Comparison of ENCODE assay signal across 25 cellular contexts in genomic region chr21:32474179-32475059, GRCh38.
A peak's percentile ranks its signal among the peaks of the same experiment; 100 is the strongest.
DNase-seq lines count a peak whose midpoint lies in the region; ATAC-seq, FAIRE-seq and TF ChIP-seq lines count a peak whose summit lies in the region.
"Had no signal": no experiment of that assay in that cellular context is flagged by ENCODE, and none has a peak within 500 bp of the region (broad histone marks: within the 10 kb centered on the region; RNA-seq: fewer than 3 reads in every experiment).

No MANE protein-coding gene starts in this region.

- BruUV-seq in Panc1 (replicated peaks; lab: Mats Ljungman, UMichigan) (no TSS peak), endothelial cell of umbilical vein (replicated peaks; lab: Mats Ljungman, UMichigan) (no TSS peak)

- H3K23ac ChIP-seq in trophoblast cell (ENCODE audit: low read length), result no peak overlapping the region

- peaks cover 9% of the 10 kb centered on the region for H3K4me1 Mint-ChIP-seq in activated CD8-positive, alpha-beta memory T cell treated with anti-CD3 and anti-CD28 coated beads, Interleukin-2, amount 10 ng/mL, durations not matched to agents 7 days and 5 days
- H3K4me1 Mint-ChIP-seq: memory B cell had no signal

- H3K27ac ChIP-seq in ACC112 (ENCODE audit: low read depth, low read length) (peak overlapping the region; percentile 65), Panc1 (ENCODE audit: low read length) (peak overlapping the region; percentile 23; the same call in 1 of the 2 replicates), endothelial cell of umbilical vein (ENCODE audit: insufficient read depth, low read depth, low read length) (peak overlapping the region; percentile 66), trophoblast cell (ENCODE audit: low read depth, low read length) (no peak overlapping the region)
- H3K27ac ChIP-seq: hepatocyte, HL-60 had no signal

- no peak overlapping the region for H3K4ac ChIP-seq in trophoblast cell (ENCODE audit: low read depth, low read length)

- H3K27ac Mint-ChIP-seq in activated CD8-positive, alpha-beta memory T cell treated with anti-CD3 and anti-CD28 coated beads, Interleukin-2, amount 10 ng/mL, durations not matched to agents 7 days and 5 days, result no peak overlapping the region
- H3K27ac Mint-ChIP-seq: activated CD8-positive, alpha-beta T cell treated with anti-CD3 and anti-CD28 coated beads, Interleukin-2, amount 10 ng/mL, durations not matched to agents 7 days and 5 days; activated T-helper 1 cell treated with anti-CD3 and anti-CD28 coated beads, Interleukin-12 subunit alpha, Interleukin-12 subunit beta, Interleukin-2, Interleukin-4 antibody, amounts not matched to agents 30 ng/mL and 10 ng/mL and 1 ng/mL, durations not matched to agents 14 hours and 24 hours and 36 hours; CD4-positive, alpha-beta T cell; memory B cell; T-helper 17 cell; type B pancreatic cell had no signal

- H3K27me3 Mint-ChIP-seq in activated CD8-positive, alpha-beta memory T cell treated with anti-CD3 and anti-CD28 coated beads, Interleukin-2, amount 10 ng/mL, durations not matched to agents 7 days and 5 days, result no peaks in the 10 kb centered on the region
- H3K27me3 Mint-ChIP-seq: CD4-positive, alpha-beta T cell; T-helper 17 cell; type B pancreatic cell had no signal

- H4K91ac ChIP-seq in trophoblast cell (ENCODE audit: low read depth, low read length), result no peak overlapping the region

- H3K9me3 ChIP-seq in Panc1 (ENCODE audit: control insufficient read depth, insufficient read depth, low read depth, low read length), result no peaks in the 10 kb centered on the region
- no peaks in the 10 kb centered on the region for H3K9me3 ChIP-seq in endothelial cell of umbilical vein (replicated peaks; ENCODE audit: control insufficient read depth, insufficient read depth, low read length)
- H3K9me3 ChIP-seq in trophoblast cell (ENCODE audit: insufficient read depth, low read depth, low read length), result no peaks in the 10 kb centered on the region

- no peak overlapping the region for H2AK5ac ChIP-seq in trophoblast cell (ENCODE audit: low read length)

- no peak overlapping the region for H2BK5ac ChIP-seq in trophoblast cell (ENCODE audit: low read depth, low read length, poor library complexity)

- no peaks in the 10 kb centered on the region for H3K79me2 ChIP-seq in ACC112 (ENCODE audit: control insufficient read depth, insufficient read depth, low read length, unreplicated experiment)
- no peaks in the 10 kb centered on the region for H3K79me2 ChIP-seq in endothelial cell of umbilical vein (ENCODE audit: control insufficient read depth, insufficient read depth, low read length)
- H3K79me2 ChIP-seq in trophoblast cell (ENCODE audit: control insufficient read depth, insufficient read depth, low read length, poor library complexity), result no peaks in the 10 kb centered on the region
- H3K79me2 ChIP-seq: hepatocyte had no signal

- no peak for DNase-seq in Panc1 (ENCODE audit: low read depth, low spot score)
- peak; percentile 44 for DNase-seq in endothelial cell of umbilical vein (ENCODE audit: low read depth, low spot score)
- no peak for DNase-seq in trophoblast cell
- DNase-seq in CD1c-positive myeloid dendritic cell (ENCODE audit: extremely low spot score), result no peak
- no peak for DNase-seq in activated CD8-positive, alpha-beta memory T cell treated with anti-CD3 and anti-CD28 coated beads, Interleukin-2, amount 10 ng/mL, durations not matched to agents 7 days and 5 days
- no peak for DNase-seq in NK-92 (lab: John Stamatoyannopoulos, UW; ENCODE audit: unreplicated experiment)
- no peak for DNase-seq in NCI-H2029 (lab: John Stamatoyannopoulos, UW)
- DNase-seq: ACHN; activated CD8-positive, alpha-beta T cell treated with anti-CD3 and anti-CD28 coated beads, Interleukin-2, amount 10 ng/mL, durations not matched to agents 7 days and 5 days; CD4-positive, alpha-beta T cell; central memory CD4-positive, alpha-beta T cell; DMS53; effector memory CD4-positive, alpha-beta T cell; natural killer cell; NCI-H2029 treated with DMSO at 0.1 percent for 48 hours; NCI-H510A; stimulated activated naive CD4-positive, alpha-beta T cell; T-helper 17 cell had no signal

- CTCF ChIA-PET in Panc1 (lab: Charles Lee), result no interaction called here
- CTCF ChIA-PET in endothelial cell of umbilical vein (lab: Charles Lee), result interaction anchor here (1.1 to 2.1 kb wide), 12 partner anchors 11 to 127 kb away, joined by 3 to 14 read pairs (median 5); no protein-coding TSS in a partner anchor
- CTCF ChIA-PET in activated CD8-positive, alpha-beta memory T cell treated with anti-CD3 and anti-CD28 coated beads, Interleukin-2, amount 10 ng/mL, durations not matched to agents 7 days and 5 days (lab: Charles Lee), result no interaction called here

- H3K14ac ChIP-seq in trophoblast cell (ENCODE audit: low read length), result no peak overlapping the region

- TF ChIP-seq POLR2A in endothelial cell of umbilical vein (IDR thresholded peaks at IDR 0.05; ENCODE audit: low read depth, low read length), result no peak

- POLR2A ChIA-PET in Panc1 (lab: Charles Lee) (no interaction called here), endothelial cell of umbilical vein (lab: Charles Lee) (no interaction called here)

- H4K20me1 ChIP-seq in endothelial cell of umbilical vein (replicated peaks; ENCODE audit: control insufficient read depth, extremely low read depth, insufficient read depth, low read length), result no peaks in the 10 kb centered on the region

- FAIRE-seq in endothelial cell of umbilical vein (lab: Jason Lieb, UNC), result no peak
- FAIRE-seq: keratinocyte had no signal

- H3K36me3 ChIP-seq in ACC112 (ENCODE audit: insufficient read depth, low read length) (no peaks in the 10 kb centered on the region), Panc1 (ENCODE audit: control insufficient read depth, insufficient read depth, low read length) (no peaks in the 10 kb centered on the region), endothelial cell of umbilical vein (ENCODE audit: control insufficient read depth in 2 of 2, extremely low read depth in 1 of 2, insufficient read depth in 2 of 2, low read length in 2 of 2) (peaks cover 3 to 4% of the 10 kb centered on the region in 2 experiments), trophoblast cell (ENCODE audit: control insufficient read depth in 1 of 2, insufficient read depth in 2 of 2, low read length in 2 of 2) (no peaks in the 10 kb centered on the region)

- H3K18ac ChIP-seq in trophoblast cell (ENCODE audit: low read length), result no peak overlapping the region

- H4K8ac ChIP-seq in trophoblast cell (ENCODE audit: low read depth, low read length), result no peak overlapping the region

- H3K9me1 ChIP-seq in endothelial cell of umbilical vein (replicated peaks; ENCODE audit: control insufficient read depth, extremely low read depth, insufficient read depth, low read length), result no peaks in the 10 kb centered on the region

- intact Hi-C loops in Panc1 (cut with micrococcal nuclease; ENCODE audit: unreplicated experiment) (no loop called here), endothelial cell of umbilical vein (cut with micrococcal nuclease) (loop anchor here (1.0 to 10.0 kb wide), 4 partner anchors 10 to 1570 kb away; no protein-coding TSS in a partner anchor)

- no peak overlapping the region for H2BK120ac ChIP-seq in trophoblast cell (ENCODE audit: insufficient read depth, low read length, poor library complexity)

- H4K12ac ChIP-seq in trophoblast cell (ENCODE audit: low read depth, low read length), result no peak overlapping the region

- H3K4me3 ChIP-seq in ACC112 (ENCODE audit: low read depth, low read length) (no peak overlapping the region), Panc1 (ENCODE audit: low read depth in 2 of 2, low read length in 2 of 2) (no peak overlapping the region), endothelial cell of umbilical vein (replicated peaks in 1 of 3; ENCODE audit: insufficient read depth in 1 of 3, low read depth in 1 of 3, low read length in 3 of 3) (no peak overlapping the region), trophoblast cell (ENCODE audit: low read depth, low read length) (peak overlapping the region; percentile 11)
- H3K4me3 ChIP-seq: hepatocyte had no signal

- no peak overlapping the region for H3K4me2 ChIP-seq in endothelial cell of umbilical vein (ENCODE audit: insufficient read depth, low read length)
- no peak overlapping the region for H3K4me2 ChIP-seq in trophoblast cell (ENCODE audit: low read length)

- in situ Hi-C loops in Panc1 (cut with HindIII; ENCODE audit: low pct_unique_long_range_greater_than_20kb, low sequenced_read_pairs), result no loop called here

- TF ChIP-seq CTCF in Panc1 (IDR thresholded peaks at IDR 0.05), result no peak
- no peak for TF ChIP-seq CTCF in endothelial cell of umbilical vein (IDR thresholded peaks at IDR 0.05; ENCODE audit: extremely low read depth in 1 of 2, insufficient read depth in 1 of 2, low read depth in 1 of 2, low read length in 2 of 2)

- no CpG with 5 or more reads among the region's 15 CpGs for WGBS in trophoblast cell (ENCODE audit: extremely low coverage, insufficient coverage, insufficient read length)

- ATAC-seq in Panc1, result no peak
- ATAC-seq in activated CD8-positive, alpha-beta memory T cell treated with anti-CD3 and anti-CD28 coated beads, Interleukin-2, amount 10 ng/mL, durations not matched to agents 7 days and 5 days, result no peak
- ATAC-seq: activated CD8-positive, alpha-beta T cell treated with anti-CD3 and anti-CD28 coated beads, Interleukin-2, amount 10 ng/mL, durations not matched to agents 7 days and 5 days; natural killer cell; T-helper 17 cell had no signal

- H3K4me3 Mint-ChIP-seq in activated CD8-positive, alpha-beta memory T cell treated with anti-CD3 and anti-CD28 coated beads, Interleukin-2, amount 10 ng/mL, durations not matched to agents 7 days and 5 days, result no peak overlapping the region
- H3K4me3 Mint-ChIP-seq: activated CD8-positive, alpha-beta T cell treated with anti-CD3 and anti-CD28 coated beads, Interleukin-2, amount 10 ng/mL, durations not matched to agents 7 days and 5 days; activated T-helper 1 cell treated with anti-CD3 and anti-CD28 coated beads, Interleukin-12 subunit alpha, Interleukin-12 subunit beta, Interleukin-2, Interleukin-4 antibody, amounts not matched to agents 30 ng/mL and 10 ng/mL and 1 ng/mL, durations not matched to agents 14 hours and 24 hours and 36 hours; CD4-positive, alpha-beta T cell; memory B cell; natural killer cell; T-helper 17 cell; type B pancreatic cell had no signal

- no peaks in the 10 kb centered on the region for H3K36me3 Mint-ChIP-seq in activated CD8-positive, alpha-beta memory T cell treated with anti-CD3 and anti-CD28 coated beads, Interleukin-2, amount 10 ng/mL, durations not matched to agents 7 days and 5 days
- H3K36me3 Mint-ChIP-seq: memory B cell, type B pancreatic cell had no signal

- H3K9me3 Mint-ChIP-seq in activated CD8-positive, alpha-beta memory T cell treated with anti-CD3 and anti-CD28 coated beads, Interleukin-2, amount 10 ng/mL, durations not matched to agents 7 days and 5 days (ENCODE audit: low read depth), result no peaks in the 10 kb centered on the region
- H3K9me3 Mint-ChIP-seq: activated T-helper 1 cell treated with anti-CD3 and anti-CD28 coated beads, Interleukin-12 subunit alpha, Interleukin-12 subunit beta, Interleukin-2, Interleukin-4 antibody, amounts not matched to agents 30 ng/mL and 10 ng/mL and 1 ng/mL, durations not matched to agents 14 hours and 24 hours and 36 hours; CD4-positive, alpha-beta T cell; natural killer cell; type B pancreatic cell had no signal

- no peaks in the 10 kb centered on the region for H3K79me1 ChIP-seq in trophoblast cell (ENCODE audit: low read length)

- dilution Hi-C loops in endothelial cell of umbilical vein (cut with MboI; ENCODE audit: extremely low pct_ligation_motif_present, low sequenced_read_pairs), result no loop called here

- no peak overlapping the region for H2BK12ac ChIP-seq in trophoblast cell (ENCODE audit: low read length)

- H3K9ac ChIP-seq in endothelial cell of umbilical vein (replicated peaks; ENCODE audit: extremely low read depth, insufficient read depth, low read length) (peak overlapping the region; percentile 51), trophoblast cell (ENCODE audit: low read length) (peak overlapping the region; percentile 15)

- H2AFZ ChIP-seq in ACC112 (ENCODE audit: low read length, unreplicated experiment) (no peak overlapping the region), endothelial cell of umbilical vein (ENCODE audit: low read depth, low read length) (no peak overlapping the region), trophoblast cell (ENCODE audit: insufficient read depth, low read length, poor library complexity) (no peak overlapping the region)
- H2AFZ ChIP-seq: hepatocyte had no signal

- H3K27me3 ChIP-seq in ACC112 (ENCODE audit: insufficient read depth, low read length) (no peaks in the 10 kb centered on the region), Panc1 (ENCODE audit: control insufficient read depth, insufficient read depth, low read length) (no peaks in the 10 kb centered on the region), endothelial cell of umbilical vein (ENCODE audit: control insufficient read depth in 2 of 2, insufficient read depth in 2 of 2, low read length in 2 of 2) (no peaks in the 10 kb centered on the region), trophoblast cell (ENCODE audit: insufficient read depth, low read length) (no peaks in the 10 kb centered on the region)
- H3K27me3 ChIP-seq: hepatocyte had no signal

- H3K4me1 ChIP-seq in ACC112 (ENCODE audit: control insufficient read depth, insufficient read depth, low read length, unreplicated experiment) (peaks cover 20% of the 10 kb centered on the region), Panc1 (ENCODE audit: control insufficient read depth, insufficient read depth, low read length) (peaks cover 22% of the 10 kb centered on the region), endothelial cell of umbilical vein (ENCODE audit: control insufficient read depth, extremely low read depth, insufficient read depth, low read length) (peaks cover 41% of the 10 kb centered on the region), trophoblast cell (ENCODE audit: control insufficient read depth in 1 of 2, insufficient read depth in 2 of 2, low read length in 2 of 2) (no peaks in the 10 kb centered on the region)
